Comparison of ENCODE assay signal across 1 cellular context in the genomic region with DNA sequence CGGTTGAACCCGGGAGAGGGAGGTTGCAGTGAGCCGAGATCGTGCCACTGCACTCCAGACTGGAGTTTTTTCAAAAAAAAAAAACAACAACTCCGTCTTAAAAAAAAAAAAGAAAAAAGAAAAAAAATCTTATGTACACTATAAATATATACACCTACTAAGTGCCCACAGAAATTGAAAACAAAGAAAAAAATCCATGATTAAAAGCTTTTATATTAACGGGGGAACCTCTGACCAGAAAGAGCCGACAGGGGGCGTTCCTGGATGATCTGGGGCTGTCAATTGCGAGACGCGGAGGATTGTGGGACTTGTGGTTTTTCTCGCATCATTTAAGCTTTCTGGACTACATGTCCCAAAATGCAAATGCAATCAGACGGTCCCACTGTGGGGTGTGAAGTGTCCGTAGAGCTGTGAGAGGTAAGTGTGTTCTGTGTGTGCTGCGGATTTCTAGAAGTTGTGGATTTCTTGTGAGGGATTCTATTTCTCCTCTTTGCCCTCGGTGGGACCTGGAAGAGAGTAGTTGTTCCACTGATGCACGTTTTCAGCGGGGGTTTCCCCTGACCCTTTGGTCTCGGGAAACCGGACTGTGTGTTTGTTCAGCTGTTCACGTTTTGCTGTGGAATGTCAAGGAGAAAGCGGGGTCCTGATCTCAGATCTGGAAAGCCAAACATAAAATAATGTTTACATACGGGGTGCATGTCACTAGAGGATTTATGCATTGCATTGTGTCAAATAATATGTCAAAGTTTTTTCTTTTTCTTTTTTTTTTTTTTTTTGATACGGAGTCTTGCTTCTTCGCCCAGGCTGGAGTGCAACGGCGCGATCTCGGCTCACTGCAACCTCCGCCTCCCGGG.
TF ChIP-seq lines count a peak whose summit lies in the region.

A gene with protein sequence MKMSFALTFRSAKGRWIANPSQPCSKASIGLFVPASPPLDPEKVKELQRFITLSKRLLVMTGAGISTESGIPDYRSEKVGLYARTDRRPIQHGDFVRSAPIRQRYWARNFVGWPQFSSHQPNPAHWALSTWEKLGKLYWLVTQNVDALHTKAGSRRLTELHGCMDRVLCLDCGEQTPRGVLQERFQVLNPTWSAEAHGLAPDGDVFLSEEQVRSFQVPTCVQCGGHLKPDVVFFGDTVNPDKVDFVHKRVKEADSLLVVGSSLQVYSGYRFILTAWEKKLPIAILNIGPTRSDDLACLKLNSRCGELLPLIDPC (plus strand): TSS at position 360 of the 854 bp plus-strand sequence. CDS start 1,241 bp downstream, outside the sequence.

TF ChIP-seq in HepG2, 621 proteins besides CTCF, POLR2A, EP300 and RAD21 (continued from another document and continues in another):
- TF ChIP-seq, protein P1, sequence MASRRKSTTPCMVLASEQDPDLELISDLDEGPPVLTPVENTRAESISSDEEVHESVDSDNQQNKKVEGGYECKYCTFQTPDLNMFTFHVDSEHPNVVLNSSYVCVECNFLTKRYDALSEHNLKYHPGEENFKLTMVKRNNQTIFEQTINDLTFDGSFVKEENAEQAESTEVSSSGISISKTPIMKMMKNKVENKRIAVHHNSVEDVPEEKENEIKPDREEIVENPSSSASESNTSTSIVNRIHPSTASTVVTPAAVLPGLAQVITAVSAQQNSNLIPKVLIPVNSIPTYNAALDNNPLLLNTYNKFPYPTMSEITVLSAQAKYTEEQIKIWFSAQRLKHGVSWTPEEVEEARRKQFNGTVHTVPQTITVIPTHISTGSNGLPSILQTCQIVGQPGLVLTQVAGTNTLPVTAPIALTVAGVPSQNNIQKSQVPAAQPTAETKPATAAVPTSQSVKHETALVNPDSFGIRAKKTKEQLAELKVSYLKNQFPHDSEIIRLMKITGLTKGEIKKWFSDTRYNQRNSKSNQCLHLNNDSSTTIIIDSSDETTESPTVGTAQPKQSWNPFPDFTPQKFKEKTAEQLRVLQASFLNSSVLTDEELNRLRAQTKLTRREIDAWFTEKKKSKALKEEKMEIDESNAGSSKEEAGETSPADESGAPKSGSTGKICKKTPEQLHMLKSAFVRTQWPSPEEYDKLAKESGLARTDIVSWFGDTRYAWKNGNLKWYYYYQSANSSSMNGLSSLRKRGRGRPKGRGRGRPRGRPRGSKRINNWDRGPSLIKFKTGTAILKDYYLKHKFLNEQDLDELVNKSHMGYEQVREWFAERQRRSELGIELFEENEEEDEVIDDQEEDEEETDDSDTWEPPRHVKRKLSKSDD (CRISPR knock-in tag; IDR thresholded peaks at IDR 0.05; ENCODE audit: low read depth): no peak
- TF ChIP-seq ZNF143 (CRISPR knock-in tag; IDR thresholded peaks at IDR 0.05) (peak; percentile 98), ZNF775 (CRISPR knock-in tag; IDR thresholded peaks at IDR 0.05; ENCODE audit: borderline replicate concordance) (peak; percentile 39; the same call in 1 of the 2 replicates), ZNF570 (CRISPR knock-in tag; IDR thresholded peaks at IDR 0.05; ENCODE audit: borderline replicate concordance) (0 out of 2 replicates have a peak, but pooled peaks have one; percentile 27), ZSCAN9 (CRISPR knock-in tag; IDR thresholded peaks at IDR 0.05; ENCODE audit: borderline replicate concordance) (0 out of 2 replicates have a peak, but pooled peaks have one; percentile 68), POGZ (CRISPR knock-in tag; IDR thresholded peaks at IDR 0.05) (no peak), ZNF678 (CRISPR knock-in tag; IDR thresholded peaks at IDR 0.05) (no peak), NFIB (CRISPR knock-in tag; IDR thresholded peaks at IDR 0.05; ENCODE audit: borderline replicate concordance) (no peak), ZNF841 (CRISPR knock-in tag; IDR thresholded peaks at IDR 0.05; ENCODE audit: borderline replicate concordance) (no peak), GABPA (IDR thresholded peaks at IDR 0.05; ENCODE audit: low read depth, low read length) (no peak), GABPA (CRISPR knock-in tag; IDR thresholded peaks at IDR 0.05; ENCODE audit: low read depth) (peak; percentile 48), CHD4 (IDR thresholded peaks at IDR 0.05; ENCODE audit: borderline replicate concordance, low read length) (no peak), NR2F6 (IDR thresholded peaks at IDR 0.05) (peak; percentile 20; the same call in 1 of the 2 replicates), NR2F6 (CRISPR knock-in tag; IDR thresholded peaks at IDR 0.05) (0 out of 2 replicates have a peak, but pooled peaks have one; percentile 30), SALL1 (CRISPR knock-in tag; IDR thresholded peaks at IDR 0.05) (peak; percentile 47; the same call in 1 of the 2 replicates), CBX5 (CRISPR knock-in tag; IDR thresholded peaks at IDR 0.05; ENCODE audit: borderline replicate concordance) (0 out of 2 replicates have a peak, but pooled peaks have one; percentile 63), FOXA1 (IDR thresholded peaks at IDR 0.05) (peak; percentile 53), FOXA1 (CRISPR knock-in tag; IDR thresholded peaks at IDR 0.05) (peak; percentile 89), DNMT3B (CRISPR knock-in tag; conservative IDR thresholded peaks at IDR 0.05) (0 out of 2 replicates have a peak, but pooled peaks have one; percentile 70), CCAR2 (optimal IDR thresholded peaks at IDR 0.05; ENCODE audit: low read depth, low read length) (no peak), ZNF274 (CRISPR knock-in tag; IDR thresholded peaks at IDR 0.05) (no peak), TBX2 (CRISPR knock-in tag; IDR thresholded peaks at IDR 0.05; ENCODE audit: borderline replicate concordance) (peak; percentile 69; the same call in 1 of the 2 replicates), LCORL (IDR thresholded peaks at IDR 0.05) (no peak), LCORL (CRISPR knock-in tag; IDR thresholded peaks at IDR 0.05) (no peak; the same call in 1 of the 2 replicates), TCF12 (IDR thresholded peaks at IDR 0.05) (no peak), TCF12 (CRISPR knock-in tag; IDR thresholded peaks at IDR 0.05) (no peak), MTF1 (CRISPR knock-in tag; IDR thresholded peaks at IDR 0.05) (no peak)
- TF ChIP-seq, protein P2, sequence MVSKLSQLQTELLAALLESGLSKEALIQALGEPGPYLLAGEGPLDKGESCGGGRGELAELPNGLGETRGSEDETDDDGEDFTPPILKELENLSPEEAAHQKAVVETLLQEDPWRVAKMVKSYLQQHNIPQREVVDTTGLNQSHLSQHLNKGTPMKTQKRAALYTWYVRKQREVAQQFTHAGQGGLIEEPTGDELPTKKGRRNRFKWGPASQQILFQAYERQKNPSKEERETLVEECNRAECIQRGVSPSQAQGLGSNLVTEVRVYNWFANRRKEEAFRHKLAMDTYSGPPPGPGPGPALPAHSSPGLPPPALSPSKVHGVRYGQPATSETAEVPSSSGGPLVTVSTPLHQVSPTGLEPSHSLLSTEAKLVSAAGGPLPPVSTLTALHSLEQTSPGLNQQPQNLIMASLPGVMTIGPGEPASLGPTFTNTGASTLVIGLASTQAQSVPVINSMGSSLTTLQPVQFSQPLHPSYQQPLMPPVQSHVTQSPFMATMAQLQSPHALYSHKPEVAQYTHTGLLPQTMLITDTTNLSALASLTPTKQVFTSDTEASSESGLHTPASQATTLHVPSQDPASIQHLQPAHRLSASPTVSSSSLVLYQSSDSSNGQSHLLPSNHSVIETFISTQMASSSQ (IDR thresholded peaks at IDR 0.05; ENCODE audit: low read depth): no peak
- TF ChIP-seq, protein P2 (CRISPR knock-in tag; IDR thresholded peaks at IDR 0.05; ENCODE audit: borderline replicate concordance): peak; percentile 47; the same call in 1 of the 2 replicates
- TF ChIP-seq, protein P3, sequence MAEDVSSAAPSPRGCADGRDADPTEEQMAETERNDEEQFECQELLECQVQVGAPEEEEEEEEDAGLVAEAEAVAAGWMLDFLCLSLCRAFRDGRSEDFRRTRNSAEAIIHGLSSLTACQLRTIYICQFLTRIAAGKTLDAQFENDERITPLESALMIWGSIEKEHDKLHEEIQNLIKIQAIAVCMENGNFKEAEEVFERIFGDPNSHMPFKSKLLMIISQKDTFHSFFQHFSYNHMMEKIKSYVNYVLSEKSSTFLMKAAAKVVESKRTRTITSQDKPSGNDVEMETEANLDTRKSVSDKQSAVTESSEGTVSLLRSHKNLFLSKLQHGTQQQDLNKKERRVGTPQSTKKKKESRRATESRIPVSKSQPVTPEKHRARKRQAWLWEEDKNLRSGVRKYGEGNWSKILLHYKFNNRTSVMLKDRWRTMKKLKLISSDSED (CRISPR knock-in tag; IDR thresholded peaks at IDR 0.05): no peak
- TF ChIP-seq, protein P4, sequence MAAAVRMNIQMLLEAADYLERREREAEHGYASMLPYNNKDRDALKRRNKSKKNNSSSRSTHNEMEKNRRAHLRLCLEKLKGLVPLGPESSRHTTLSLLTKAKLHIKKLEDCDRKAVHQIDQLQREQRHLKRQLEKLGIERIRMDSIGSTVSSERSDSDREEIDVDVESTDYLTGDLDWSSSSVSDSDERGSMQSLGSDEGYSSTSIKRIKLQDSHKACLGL (CRISPR knock-in tag; IDR thresholded peaks at IDR 0.05): no peak
- TF ChIP-seq, protein P5, sequence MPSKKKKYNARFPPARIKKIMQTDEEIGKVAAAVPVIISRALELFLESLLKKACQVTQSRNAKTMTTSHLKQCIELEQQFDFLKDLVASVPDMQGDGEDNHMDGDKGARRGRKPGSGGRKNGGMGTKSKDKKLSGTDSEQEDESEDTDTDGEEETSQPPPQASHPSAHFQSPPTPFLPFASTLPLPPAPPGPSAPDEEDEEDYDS (CRISPR knock-in tag; IDR thresholded peaks at IDR 0.05): peak; percentile 91
- TF ChIP-seq, protein P6, sequence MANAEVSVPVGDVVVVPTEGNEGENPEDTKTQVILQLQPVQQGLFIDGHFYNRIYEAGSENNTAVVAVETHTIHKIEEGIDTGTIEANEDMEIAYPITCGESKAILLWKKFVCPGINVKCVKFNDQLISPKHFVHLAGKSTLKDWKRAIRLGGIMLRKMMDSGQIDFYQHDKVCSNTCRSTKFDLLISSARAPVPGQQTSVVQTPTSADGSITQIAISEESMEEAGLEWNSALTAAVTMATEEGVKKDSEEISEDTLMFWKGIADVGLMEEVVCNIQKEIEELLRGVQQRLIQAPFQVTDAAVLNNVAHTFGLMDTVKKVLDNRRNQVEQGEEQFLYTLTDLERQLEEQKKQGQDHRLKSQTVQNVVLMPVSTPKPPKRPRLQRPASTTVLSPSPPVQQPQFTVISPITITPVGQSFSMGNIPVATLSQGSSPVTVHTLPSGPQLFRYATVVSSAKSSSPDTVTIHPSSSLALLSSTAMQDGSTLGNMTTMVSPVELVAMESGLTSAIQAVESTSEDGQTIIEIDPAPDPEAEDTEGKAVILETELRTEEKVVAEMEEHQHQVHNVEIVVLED (CRISPR knock-in tag; IDR thresholded peaks at IDR 0.05; ENCODE audit: borderline replicate concordance): peak; percentile 42; the same call in 1 of the 2 replicates
- TF ChIP-seq, protein P7, sequence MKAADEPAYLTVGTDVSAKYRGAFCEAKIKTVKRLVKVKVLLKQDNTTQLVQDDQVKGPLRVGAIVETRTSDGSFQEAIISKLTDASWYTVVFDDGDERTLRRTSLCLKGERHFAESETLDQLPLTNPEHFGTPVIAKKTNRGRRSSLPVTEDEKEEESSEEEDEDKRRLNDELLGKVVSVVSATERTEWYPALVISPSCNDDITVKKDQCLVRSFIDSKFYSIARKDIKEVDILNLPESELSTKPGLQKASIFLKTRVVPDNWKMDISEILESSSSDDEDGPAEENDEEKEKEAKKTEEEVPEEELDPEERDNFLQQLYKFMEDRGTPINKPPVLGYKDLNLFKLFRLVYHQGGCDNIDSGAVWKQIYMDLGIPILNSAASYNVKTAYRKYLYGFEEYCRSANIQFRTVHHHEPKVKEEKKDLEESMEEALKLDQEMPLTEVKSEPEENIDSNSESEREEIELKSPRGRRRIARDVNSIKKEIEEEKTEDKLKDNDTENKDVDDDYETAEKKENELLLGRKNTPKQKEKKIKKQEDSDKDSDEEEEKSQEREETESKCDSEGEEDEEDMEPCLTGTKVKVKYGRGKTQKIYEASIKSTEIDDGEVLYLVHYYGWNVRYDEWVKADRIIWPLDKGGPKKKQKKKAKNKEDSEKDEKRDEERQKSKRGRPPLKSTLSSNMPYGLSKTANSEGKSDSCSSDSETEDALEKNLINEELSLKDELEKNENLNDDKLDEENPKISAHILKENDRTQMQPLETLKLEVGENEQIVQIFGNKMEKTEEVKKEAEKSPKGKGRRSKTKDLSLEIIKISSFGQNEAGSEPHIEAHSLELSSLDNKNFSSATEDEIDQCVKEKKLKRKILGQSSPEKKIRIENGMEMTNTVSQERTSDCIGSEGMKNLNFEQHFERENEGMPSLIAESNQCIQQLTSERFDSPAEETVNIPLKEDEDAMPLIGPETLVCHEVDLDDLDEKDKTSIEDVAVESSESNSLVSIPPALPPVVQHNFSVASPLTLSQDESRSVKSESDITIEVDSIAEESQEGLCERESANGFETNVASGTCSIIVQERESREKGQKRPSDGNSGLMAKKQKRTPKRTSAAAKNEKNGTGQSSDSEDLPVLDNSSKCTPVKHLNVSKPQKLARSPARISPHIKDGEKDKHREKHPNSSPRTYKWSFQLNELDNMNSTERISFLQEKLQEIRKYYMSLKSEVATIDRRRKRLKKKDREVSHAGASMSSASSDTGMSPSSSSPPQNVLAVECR (CRISPR knock-in tag; IDR thresholded peaks at IDR 0.05; ENCODE audit: borderline replicate concordance): peak; percentile 82
- TF ChIP-seq, protein P8, sequence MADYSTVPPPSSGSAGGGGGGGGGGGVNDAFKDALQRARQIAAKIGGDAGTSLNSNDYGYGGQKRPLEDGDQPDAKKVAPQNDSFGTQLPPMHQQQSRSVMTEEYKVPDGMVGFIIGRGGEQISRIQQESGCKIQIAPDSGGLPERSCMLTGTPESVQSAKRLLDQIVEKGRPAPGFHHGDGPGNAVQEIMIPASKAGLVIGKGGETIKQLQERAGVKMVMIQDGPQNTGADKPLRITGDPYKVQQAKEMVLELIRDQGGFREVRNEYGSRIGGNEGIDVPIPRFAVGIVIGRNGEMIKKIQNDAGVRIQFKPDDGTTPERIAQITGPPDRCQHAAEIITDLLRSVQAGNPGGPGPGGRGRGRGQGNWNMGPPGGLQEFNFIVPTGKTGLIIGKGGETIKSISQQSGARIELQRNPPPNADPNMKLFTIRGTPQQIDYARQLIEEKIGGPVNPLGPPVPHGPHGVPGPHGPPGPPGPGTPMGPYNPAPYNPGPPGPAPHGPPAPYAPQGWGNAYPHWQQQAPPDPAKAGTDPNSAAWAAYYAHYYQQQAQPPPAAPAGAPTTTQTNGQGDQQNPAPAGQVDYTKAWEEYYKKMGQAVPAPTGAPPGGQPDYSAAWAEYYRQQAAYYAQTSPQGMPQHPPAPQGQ (CRISPR knock-in tag; IDR thresholded peaks at IDR 0.05; ENCODE audit: borderline replicate concordance): no peak
